In genomic region chr17:50130778-50131317, GRCh38 we compare ENCODE assay signal across 8 cellular contexts. TPM values are rescaled to one million over a fixed set of nuclear protein-coding genes. Genes with fewer than 3 reads are reported as not detected.
DNase-seq lines count a peak whose midpoint lies in the region; ATAC-seq and TF ChIP-seq lines count a peak whose summit lies in the region.

No MANE protein-coding gene starts in this region.

- H3K27me3 ChIP-seq in Panc1 (ENCODE audit: control insufficient read depth, insufficient read depth, low read length) (no peaks in the 10 kb centered on the region), hepatocyte (peaks cover 3% of the 10 kb centered on the region)

- no peaks in the 10 kb centered on the region for H3K9me3 Mint-ChIP-seq in activated CD4-positive, alpha-beta T cell treated with anti-CD3 and anti-CD28 coated beads, Interleukin-2, amount 10 ng/mL, durations not matched to agents 7 days and 5 days
- H3K9me3 Mint-ChIP-seq in stimulated activated effector memory CD8-positive, alpha-beta T cell treated with anti-CD3 and anti-CD28 coated beads, Interleukin-12 subunit alpha, Interleukin-12 subunit beta, amount 100 ng/mL, for 72 hours: no peaks in the 10 kb centered on the region

- H3K36me3 ChIP-seq in Panc1 (ENCODE audit: control insufficient read depth, insufficient read depth, low read length) (no peaks in the 10 kb centered on the region; the same call in 1 of the 2 replicates), hepatocyte (replicated peaks; ENCODE audit: insufficient read depth, low read depth) (no peaks in the 10 kb centered on the region)

- H4K20me1 ChIP-seq in hepatocyte (ENCODE audit: insufficient read depth, poor library complexity, severe bottlenecking): no peaks in the 10 kb centered on the region

- H3K27ac Mint-ChIP-seq in activated CD4-positive, alpha-beta T cell treated with anti-CD3 and anti-CD28 coated beads, Interleukin-2, amount 10 ng/mL, durations not matched to agents 7 days and 5 days: no peak overlapping the region
- peak overlapping the region; percentile 88 for H3K27ac Mint-ChIP-seq in stimulated activated effector memory CD8-positive, alpha-beta T cell treated with anti-CD3 and anti-CD28 coated beads, Interleukin-12 subunit alpha, Interleukin-12 subunit beta, amount 100 ng/mL, for 72 hours

- POLR2A ChIA-PET in activated CD4-positive, alpha-beta T cell treated with anti-CD3 and anti-CD28 coated beads, Interleukin-2, amount 10 ng/mL, durations not matched to agents 7 days and 5 days (lab: Charles Lee): interaction anchor here (0.6 kb wide), 1 partner anchor 16 kb away, joined by 5 read pairs; no protein-coding TSS in a partner anchor
- POLR2A ChIA-PET in Panc1 (lab: Charles Lee): interaction anchor here (0.6 kb wide), 1 partner anchor 8 kb away, joined by 4 read pairs; no protein-coding TSS in a partner anchor

- TF ChIP-seq CTCF in Panc1 (IDR thresholded peaks at IDR 0.05): no peak
- no peak for TF ChIP-seq CTCF in hepatocyte (IDR thresholded peaks at IDR 0.05; ENCODE audit: poor library complexity)

- no TSS peak for BruUV-seq in Panc1 (replicated peaks; lab: Mats Ljungman, UMichigan)

- H3K9me2 ChIP-seq in hepatocyte (replicated peaks; ENCODE audit: insufficient read depth): no peaks in the 10 kb centered on the region

- ATAC-seq in Panc1: peak; percentile 5; the same call in 1 of the 2 replicates
- peak; percentile 4 for ATAC-seq in stimulated activated effector memory CD8-positive, alpha-beta T cell treated with anti-CD3 and anti-CD28 coated beads, Interleukin-12 subunit alpha, Interleukin-12 subunit beta, amount 100 ng/mL, for 72 hours
- no peak for ATAC-seq in GM21381 (IDR thresholded peaks at IDR 0.05; ENCODE audit: unreplicated experiment)
- ATAC-seq in HG02678 (IDR thresholded peaks at IDR 0.05; ENCODE audit: unreplicated experiment): no peak

- 55% methylated on average over 10 of the region's 10 CpGs for WGBS in hepatocyte (ENCODE audit: low lambda C conversion rate, missing lambda C conversion rate)

- peak overlapping the region; percentile 99 for H3K4me2 ChIP-seq in hepatocyte

- H3K4me1 Mint-ChIP-seq in activated CD4-positive, alpha-beta T cell treated with anti-CD3 and anti-CD28 coated beads, Interleukin-2, amount 10 ng/mL, durations not matched to agents 7 days and 5 days: peaks cover 25% of the 10 kb centered on the region
- H3K4me1 Mint-ChIP-seq in stimulated activated effector memory CD8-positive, alpha-beta T cell treated with anti-CD3 and anti-CD28 coated beads, Interleukin-12 subunit alpha, Interleukin-12 subunit beta, amount 100 ng/mL, for 72 hours: peaks cover 43% of the 10 kb centered on the region

- H2AFZ ChIP-seq in hepatocyte: no peak overlapping the region

- H3K27ac ChIP-seq in Panc1 (ENCODE audit: low read length) (no peak overlapping the region), hepatocyte (no peak overlapping the region)

- DNase-seq in activated CD4-positive, alpha-beta T cell treated with anti-CD3 and anti-CD28 coated beads, Interleukin-2, amount 10 ng/mL, durations not matched to agents 7 days and 5 days: no peak
- DNase-seq in activated CD4-positive, alpha-beta T cell treated with anti-CD3 and anti-CD28 coated beads for 1 hour: no peak
- no peak for DNase-seq in Panc1 (ENCODE audit: low read depth, low spot score)
- no peak for DNase-seq in hepatocyte (ENCODE audit: low spot score)
- no peak for DNase-seq in stimulated activated effector memory CD8-positive, alpha-beta T cell treated with anti-CD3 and anti-CD28 coated beads, Interleukin-12 subunit alpha, Interleukin-12 subunit beta, amount 100 ng/mL, for 72 hours (ENCODE audit: low spot score in 2 of 2)
- DNase-seq in posterior vena cava (ENCODE audit: low spot score): no peak

- H3K9me3 ChIP-seq in Panc1 (ENCODE audit: control insufficient read depth, insufficient read depth, low read depth, low read length) (no peaks in the 10 kb centered on the region), hepatocyte (ENCODE audit: low read depth) (no peaks in the 10 kb centered on the region)

- H3K4me1 ChIP-seq in Panc1 (ENCODE audit: control insufficient read depth, insufficient read depth, low read length) (peaks cover 26% of the 10 kb centered on the region), hepatocyte (ENCODE audit: insufficient read depth) (peaks cover 21% of the 10 kb centered on the region)

- in situ Hi-C loops in Panc1 (cut with HindIII; ENCODE audit: low pct_unique_long_range_greater_than_20kb, low sequenced_read_pairs): no loop called here

- peak overlapping the region in 1 of 2 experiments; percentile 20; a peak in 1 of 4 replicates for H3K4me3 ChIP-seq in Panc1 (ENCODE audit: low read depth in 2 of 2, low read length in 2 of 2)
- H3K4me3 ChIP-seq in hepatocyte: no peak overlapping the region

- H3K27me3 Mint-ChIP-seq in activated CD4-positive, alpha-beta T cell treated with anti-CD3 and anti-CD28 coated beads, Interleukin-2, amount 10 ng/mL, durations not matched to agents 7 days and 5 days: peaks cover 32% of the 10 kb centered on the region

- H3K4me3 Mint-ChIP-seq in activated CD4-positive, alpha-beta T cell treated with anti-CD3 and anti-CD28 coated beads, Interleukin-2, amount 10 ng/mL, durations not matched to agents 7 days and 5 days: peak overlapping the region; percentile 44
- peak overlapping the region; percentile 67 for H3K4me3 Mint-ChIP-seq in stimulated activated effector memory CD8-positive, alpha-beta T cell treated with anti-CD3 and anti-CD28 coated beads, Interleukin-12 subunit alpha, Interleukin-12 subunit beta, amount 100 ng/mL, for 72 hours

- CTCF ChIA-PET in activated CD4-positive, alpha-beta T cell treated with anti-CD3 and anti-CD28 coated beads, Interleukin-2, amount 10 ng/mL, durations not matched to agents 7 days and 5 days (lab: Charles Lee): interaction anchor here (0.6 to 3.1 kb wide), 5 partner anchors 9 to 43 kb away, joined by 3 to 17 read pairs (median 4); partner anchors contain the start of gene PPP1R9B
- CTCF ChIA-PET in Panc1 (lab: Charles Lee): interaction anchor here (0.6 to 1.5 kb wide), 4 partner anchors 15 to 202 kb away, joined by 3 to 9 read pairs (median 6); no protein-coding TSS in a partner anchor

- peaks cover 17% of the 10 kb centered on the region for H3K36me3 Mint-ChIP-seq in activated CD4-positive, alpha-beta T cell treated with anti-CD3 and anti-CD28 coated beads, Interleukin-2, amount 10 ng/mL, durations not matched to agents 7 days and 5 days (ENCODE audit: low read depth)
- H3K36me3 Mint-ChIP-seq in stimulated activated effector memory CD8-positive, alpha-beta T cell treated with anti-CD3 and anti-CD28 coated beads, Interleukin-12 subunit alpha, Interleukin-12 subunit beta, amount 100 ng/mL, for 72 hours: peaks cover 49% of the 10 kb centered on the region

- intact Hi-C loops in Panc1 (cut with micrococcal nuclease; ENCODE audit: unreplicated experiment): no loop called here
- intact Hi-C loops in posterior vena cava (cut with DNase I): loop anchor here in 1 of 2 donors (2.0 kb wide), 1 partner anchor 30 kb away; no protein-coding TSS in a partner anchor

- H3K79me2 ChIP-seq in hepatocyte: no peaks in the 10 kb centered on the region

RNA-seq across cellular contexts. Expression of gene SAMD14, which starts 0.9 kb away (rescaled TPM):
- under 1 TPM; 0.07 to 0.23 TPM for total RNA-seq in activated CD4-positive, alpha-beta T cell treated with anti-CD3 and anti-CD28 coated beads, Interleukin-2, amount 10 ng/mL, durations not matched to agents 7 days and 5 days
- 6.9 TPM for total RNA-seq in Panc1 (2021; ENCODE audit: unreplicated experiment)
- polyA plus RNA-seq in Panc1 (2012; ENCODE audit: insufficient read length): 8.6 TPM
- total RNA-seq in hepatocyte: 2.4 and 3.1 TPM in 2 replicates
- polyA plus RNA-seq in hepatocyte: 3.1 and 4.2 TPM in 2 replicates
- total RNA-seq in posterior vena cava: 1 to 10 TPM; 6.6 to 6.7 TPM

RNA-seq across cellular contexts. Expression of gene PPP1R9B, which starts 19.6 kb away (rescaled TPM):
- 100 to 1,000 TPM; 110 to 117 TPM for total RNA-seq in activated CD4-positive, alpha-beta T cell treated with anti-CD3 and anti-CD28 coated beads, Interleukin-2, amount 10 ng/mL, durations not matched to agents 7 days and 5 days
- total RNA-seq in Panc1 (2021; ENCODE audit: unreplicated experiment): 114 TPM
- 149 TPM for polyA plus RNA-seq in Panc1 (2012; ENCODE audit: insufficient read length)
- total RNA-seq in hepatocyte: 22.5 and 26.2 TPM in 2 replicates
- 5.1 and 6.7 TPM in 2 replicates for polyA plus RNA-seq in hepatocyte
- 10 to 100 TPM; 51.4 to 53.7 TPM for total RNA-seq in posterior vena cava

RNA-seq across cellular contexts. Expression of gene SGCA, which starts 35.0 kb away (rescaled TPM):
- total RNA-seq in activated CD4-positive, alpha-beta T cell treated with anti-CD3 and anti-CD28 coated beads, Interleukin-2, amount 10 ng/mL, durations not matched to agents 7 days and 5 days: not detected
- total RNA-seq in Panc1 (2021; ENCODE audit: unreplicated experiment): not detected
- not detected for polyA plus RNA-seq in Panc1 (2012; ENCODE audit: insufficient read length)
- 0.37 TPM in 1 of 2 replicates, not detected in the other for total RNA-seq in hepatocyte
- 0.83 and 2.2 TPM in 2 replicates for polyA plus RNA-seq in hepatocyte
- total RNA-seq in posterior vena cava: 10 to 100 TPM; 87.9 to 99.0 TPM

RNA-seq across cellular contexts. Expression of gene PDK2, which starts 35.7 kb away (rescaled TPM):
- total RNA-seq in activated CD4-positive, alpha-beta T cell treated with anti-CD3 and anti-CD28 coated beads, Interleukin-2, amount 10 ng/mL, durations not matched to agents 7 days and 5 days: 10 to 100 TPM; 29.4 to 31.3 TPM
- total RNA-seq in Panc1 (2021; ENCODE audit: unreplicated experiment) (46.0 TPM), hepatocyte (35.5 and 42.7 TPM in 2 replicates), posterior vena cava (10 to 100 TPM; 26.0 to 27.7 TPM)
- 79.3 TPM for polyA plus RNA-seq in Panc1 (2012; ENCODE audit: insufficient read length)
- polyA plus RNA-seq in hepatocyte: 55.8 and 56.9 TPM in 2 replicates

Comparison
In these comparisons a context has a peak if more than half of its experiments do, and no peak if none do; other contexts are left out.
1. ATAC-seq: peak in Panc1 (single experiment) and stimulated activated effector memory CD8-positive, alpha-beta T cell treated with anti-CD3 and anti-CD28 coated beads, Interleukin-12 subunit alpha, Interleukin-12 subunit beta, amount 100 ng/mL, for 72 hours (single experiment); none in GM21381 (single experiment) and HG02678 (single experiment).
2. RNA of gene SGCA, which starts 35.0 kb away (total RNA-seq): 87.9 to 99.0 TPM in posterior vena cava; 0.37 TPM in hepatocyte, not detected in activated CD4-positive, alpha-beta T cell treated with anti-CD3 and anti-CD28 coated beads, Interleukin-2, amount 10 ng/mL, durations not matched to agents 7 days and 5 days and not detected in Panc1 (single experiment); every median in the first group is over 10 times any median in the second.